Comparison of ENCODE assay signal across 1 cellular context in the genomic region with DNA sequence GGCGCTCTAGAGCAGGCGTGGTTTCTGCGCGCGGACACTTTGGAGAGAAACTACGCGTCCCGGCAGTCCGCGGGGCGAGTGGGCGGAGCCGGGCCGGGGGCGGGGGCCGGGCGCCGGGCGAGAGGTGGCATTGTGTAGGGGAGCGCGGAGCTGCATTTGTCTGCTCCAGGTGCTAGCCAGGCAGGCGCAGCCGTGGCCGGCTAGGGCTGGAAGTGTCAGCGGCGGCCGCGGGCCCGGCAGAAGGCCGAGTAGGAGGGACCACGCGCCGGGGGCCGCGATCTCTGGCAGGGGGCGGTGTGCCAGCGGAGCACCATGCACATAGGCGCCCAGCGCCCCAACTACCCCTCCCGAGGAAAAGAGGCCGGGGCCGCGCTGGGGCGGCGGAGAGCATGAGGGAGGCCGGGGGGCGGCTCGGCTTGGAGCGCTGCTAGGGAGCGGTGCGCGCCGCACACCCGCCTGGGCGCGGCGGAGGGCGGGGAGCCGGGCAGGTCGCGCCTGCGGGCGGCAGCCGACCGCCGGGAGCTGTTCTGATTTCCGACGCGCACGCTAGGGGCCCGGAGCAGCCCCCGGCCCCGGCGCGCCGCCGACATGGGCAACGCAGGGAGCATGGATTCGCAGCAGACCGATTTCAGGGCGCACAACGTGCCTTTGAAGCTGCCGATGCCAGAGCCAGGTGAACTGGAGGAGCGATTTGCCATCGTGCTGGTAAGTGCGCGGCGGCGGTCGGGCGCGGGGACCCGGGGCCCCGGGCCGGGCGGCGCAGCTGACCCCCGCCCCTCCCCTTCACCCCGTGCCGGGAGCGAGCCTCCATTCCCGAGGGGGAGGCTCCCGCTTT.
TF ChIP-seq lines count a peak whose summit lies in the region.

TSS of gene FMNL2 (plus strand) at position 159 of the 835 bp plus-strand sequence.

TF ChIP-seq in H1, 55 proteins besides CTCF, POLR2A, EP300 and RAD21:
- TF ChIP-seq CTBP2 (IDR thresholded peaks at IDR 0.05; ENCODE audit: borderline replicate concordance, insufficient read depth, insufficient read length, low read length), result peak; percentile 22
- TF ChIP-seq SIN3A (conservative IDR thresholded peaks at IDR 0.05 in 1 of 2, IDR thresholded peaks at IDR 0.05 in 1 of 2; ENCODE audit: low read depth in 1 of 2, low read length in 2 of 2), result peak in 1 of 2 experiments; percentile 26; a peak in 1 of 4 replicates
- TF ChIP-seq HDAC6 (IDR thresholded peaks at IDR 0.05; ENCODE audit: low read depth, low read length), result no peak
- TF ChIP-seq EZH2 (IDR thresholded peaks at IDR 0.05; ENCODE audit: low read depth, low read length, severe bottlenecking), result no peak
- no peak for TF ChIP-seq CBX8 (IDR thresholded peaks at IDR 0.05; ENCODE audit: borderline replicate concordance, low read depth, low read length)
- peak; percentile 82 for TF ChIP-seq EGR1 (IDR thresholded peaks at IDR 0.05; ENCODE audit: borderline replicate concordance, low read depth, low read length)
- no peak for TF ChIP-seq MAFK (IDR thresholded peaks at IDR 0.05; ENCODE audit: low read depth, low read length)
- TF ChIP-seq TAF1 (IDR thresholded peaks at IDR 0.05; ENCODE audit: low read depth, low read length), result peak; percentile 99
- TF ChIP-seq RBBP5 (IDR thresholded peaks at IDR 0.05; ENCODE audit: borderline replicate concordance, low read depth, low read length), result peak; percentile 28
- TF ChIP-seq CEBPB (IDR thresholded peaks at IDR 0.05; ENCODE audit: low read depth, low read length), result no peak
- no peak for TF ChIP-seq RXRA (IDR thresholded peaks at IDR 0.05; ENCODE audit: insufficient read depth, low read depth, low read length)
- TF ChIP-seq ASH2L (IDR thresholded peaks at IDR 0.05; ENCODE audit: low read length), result peak; percentile 69
- TF ChIP-seq SP4 (IDR thresholded peaks at IDR 0.05; ENCODE audit: low read length), result no peak
- TF ChIP-seq TAF7 (optimal IDR thresholded peaks at IDR 0.05; ENCODE audit: borderline replicate concordance, low read depth, low read length), result peak; percentile 97
- TF ChIP-seq PHF8 (conservative IDR thresholded peaks at IDR 0.05; ENCODE audit: low read depth, low read length), result peak; percentile 81
- TF ChIP-seq SP1 (IDR thresholded peaks at IDR 0.05; ENCODE audit: low read depth, low read length), result peak; percentile 69; the same call in 1 of the 2 replicates
- peak; percentile 6 for TF ChIP-seq SAP30 (IDR thresholded peaks at IDR 0.05; ENCODE audit: insufficient read depth, insufficient replicate concordance, low read length)
- TF ChIP-seq, protein P1, sequence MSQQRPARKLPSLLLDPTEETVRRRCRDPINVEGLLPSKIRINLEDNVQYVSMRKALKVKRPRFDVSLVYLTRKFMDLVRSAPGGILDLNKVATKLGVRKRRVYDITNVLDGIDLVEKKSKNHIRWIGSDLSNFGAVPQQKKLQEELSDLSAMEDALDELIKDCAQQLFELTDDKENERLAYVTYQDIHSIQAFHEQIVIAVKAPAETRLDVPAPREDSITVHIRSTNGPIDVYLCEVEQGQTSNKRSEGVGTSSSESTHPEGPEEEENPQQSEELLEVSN (IDR thresholded peaks at IDR 0.05), result no peak
- peak; percentile 97 for TF ChIP-seq CREB1 (IDR thresholded peaks at IDR 0.05)
- TF ChIP-seq, protein P2, sequence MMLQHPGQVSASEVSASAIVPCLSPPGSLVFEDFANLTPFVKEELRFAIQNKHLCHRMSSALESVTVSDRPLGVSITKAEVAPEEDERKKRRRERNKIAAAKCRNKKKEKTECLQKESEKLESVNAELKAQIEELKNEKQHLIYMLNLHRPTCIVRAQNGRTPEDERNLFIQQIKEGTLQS (IDR thresholded peaks at IDR 0.05; ENCODE audit: insufficient read depth, low read depth, low read length), result peak; percentile 62; the same call in 1 of the 2 replicates
- TF ChIP-seq MAX (IDR thresholded peaks at IDR 0.05), result peak; percentile 39; the same call in 1 of the 2 replicates
- peak; percentile 35 for TF ChIP-seq RNF2 (IDR thresholded peaks at IDR 0.05; ENCODE audit: borderline replicate concordance, low read depth, low read length, missing control alignments, poor library complexity, severe bottlenecking)
- TF ChIP-seq POLR2AphosphoS5 (IDR thresholded peaks at IDR 0.05; ENCODE audit: low read depth, low read length), result peak; percentile 88
- TF ChIP-seq POU5F1 (IDR thresholded peaks at IDR 0.05; ENCODE audit: low read depth, low read length), result no peak
- TF ChIP-seq TBP (IDR thresholded peaks at IDR 0.05; ENCODE audit: low read depth, low read length), result peak; percentile 93
- TF ChIP-seq KDM4A (IDR thresholded peaks at IDR 0.05; ENCODE audit: low read depth, low read length, severe bottlenecking), result peak; percentile 86
- TF ChIP-seq SRF (IDR thresholded peaks at IDR 0.05; ENCODE audit: low read depth, low read length), result peak; percentile 67
- TF ChIP-seq SIX5 (IDR thresholded peaks at IDR 0.05; ENCODE audit: low read depth, low read length), result peak; percentile 53
- TF ChIP-seq GTF2F1 (IDR thresholded peaks at IDR 0.05; ENCODE audit: borderline replicate concordance, low read depth, low read length), result no peak
